ENCODE assay signal across 1 cellular context in the genomic region with DNA sequence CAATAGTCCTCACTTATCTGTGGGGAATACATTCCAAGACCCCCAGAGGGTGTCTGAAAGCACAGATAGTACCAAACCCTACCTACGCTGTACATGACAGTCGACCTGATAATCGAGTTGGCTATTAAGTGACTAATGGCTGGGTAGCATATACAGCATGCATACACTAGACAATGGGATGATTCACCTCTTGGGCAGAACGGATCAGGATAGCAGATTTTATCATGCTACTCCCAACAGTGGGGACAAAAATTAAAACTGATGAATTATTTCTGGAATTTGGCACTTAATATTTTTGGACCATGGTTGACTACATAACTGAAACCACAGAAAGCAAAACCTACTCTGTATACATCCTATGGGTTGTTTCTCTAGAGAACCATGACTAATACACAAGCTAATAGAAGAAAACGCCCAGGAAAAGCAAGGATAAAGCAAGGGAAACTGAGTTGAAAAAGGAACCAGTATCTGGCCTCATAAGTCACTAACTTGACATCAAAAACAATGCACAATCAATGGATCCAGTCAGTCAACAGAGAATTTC.
TF ChIP-seq lines count a peak whose summit lies in the region.

No MANE protein-coding gene starts in this region.

TF ChIP-seq in SK-N-SH, 30 proteins besides CTCF, POLR2A, EP300 and RAD21 (continued from another document):
- TF ChIP-seq, protein P1, sequence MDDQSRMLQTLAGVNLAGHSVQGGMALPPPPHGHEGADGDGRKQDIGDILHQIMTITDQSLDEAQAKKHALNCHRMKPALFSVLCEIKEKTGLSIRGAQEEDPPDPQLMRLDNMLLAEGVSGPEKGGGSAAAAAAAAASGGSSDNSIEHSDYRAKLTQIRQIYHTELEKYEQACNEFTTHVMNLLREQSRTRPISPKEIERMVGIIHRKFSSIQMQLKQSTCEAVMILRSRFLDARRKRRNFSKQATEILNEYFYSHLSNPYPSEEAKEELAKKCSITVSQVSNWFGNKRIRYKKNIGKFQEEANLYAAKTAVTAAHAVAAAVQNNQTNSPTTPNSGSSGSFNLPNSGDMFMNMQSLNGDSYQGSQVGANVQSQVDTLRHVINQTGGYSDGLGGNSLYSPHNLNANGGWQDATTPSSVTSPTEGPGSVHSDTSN (IDR thresholded peaks at IDR 0.05), result no peak; the same call in none of the 2 replicates
- TF ChIP-seq MXI1 (IDR thresholded peaks at IDR 0.05; ENCODE audit: low read depth, low read length), result no peak
